8 cellular contexts compared by ENCODE assay signal in genomic region chr5:40682431-40683017, GRCh38. TPM values are rescaled to one million over a fixed set of nuclear protein-coding genes. Genes with fewer than 3 reads are reported as not detected.
A peak's percentile ranks its signal among the peaks of the same experiment; 100 is the strongest.
DNase-seq lines count a peak whose midpoint lies in the region; ATAC-seq and TF ChIP-seq lines count a peak whose summit lies in the region.

No MANE protein-coding gene starts in this region.

- H4K20me1 ChIP-seq in MM.1S (ENCODE audit: insufficient read depth, low read length), result no peaks in the 10 kb centered on the region

- H3K27ac Mint-ChIP-seq in chondrocyte (ENCODE audit: unreplicated experiment) (no peak overlapping the region), naive B cell (peak overlapping the region; percentile 84 to 98 (median 96))

- H3K4me1 ChIP-seq in MM.1S (ENCODE audit: low read length), result peaks cover 9% of the 10 kb centered on the region

- H3K9ac ChIP-seq in MM.1S (ENCODE audit: low read length), result no peak overlapping the region

- H3K79me2 ChIP-seq in MM.1S (ENCODE audit: low read length), result peaks cover 8% of the 10 kb centered on the region

- no peaks in the 10 kb centered on the region for H3K27me3 Mint-ChIP-seq in chondrocyte (ENCODE audit: low read depth)
- H3K27me3 Mint-ChIP-seq in naive B cell, result no peaks in the 10 kb centered on the region

- H3K4me2 ChIP-seq in MM.1S (ENCODE audit: low read depth, low read length), result 0 out of 2 replicates have a peak overlapping the region, but pooled peaks have one; percentile 13

- no peaks in the 10 kb centered on the region for H3K9me3 ChIP-seq in MM.1S (replicated peaks; ENCODE audit: insufficient read depth, low read length)

- peak; percentile 9 for DNase-seq in Ammon's horn (ENCODE audit: low spot score)
- no peak for DNase-seq in MM.1S
- DNase-seq in chondrocyte (ENCODE audit: low spot score), result no peak
- DNase-seq in naive B cell, result no peak
- no peak for DNase-seq in NCI-H2171 (lab: John Stamatoyannopoulos, UW)
- DNase-seq in stimulated activated CD4-positive, alpha-beta T cell treated with anti-CD3 and anti-CD28 coated beads, Interleukin-4, amount 100 ng/mL, for 4 hours, result no peak
- no peak for DNase-seq in GOT3 (lab: John Stamatoyannopoulos, UW)

- H3K4me3 ChIP-seq in MM.1S (ENCODE audit: low read length), result no peak overlapping the region

- peaks cover 80% of the 10 kb centered on the region for H3K4me1 Mint-ChIP-seq in chondrocyte (ENCODE audit: low read depth)
- peaks cover 60 to 70% (median 68%) of the 10 kb centered on the region in 3 donors for H3K4me1 Mint-ChIP-seq in naive B cell

- H3K9me2 ChIP-seq in MM.1S (replicated peaks; ENCODE audit: insufficient read depth, low read length), result no peaks in the 10 kb centered on the region

- H3K27me3 ChIP-seq in MM.1S (replicated peaks; ENCODE audit: insufficient read depth, low read length), result no peaks in the 10 kb centered on the region

- ATAC-seq in naive B cell (ENCODE audit: low read depth in 2 of 2) (no peak), HG02885 (IDR thresholded peaks at IDR 0.05; ENCODE audit: poor library complexity, unreplicated experiment) (no peak)

- H3F3A ChIP-seq in MM.1S (ENCODE audit: insufficient read depth, low read length), result peaks cover 26% of the 10 kb centered on the region

- H3K36me3 Mint-ChIP-seq in chondrocyte (ENCODE audit: low read depth) (peaks cover 2% of the 10 kb centered on the region), naive B cell (no peaks in the 10 kb centered on the region)

- H3K36me3 ChIP-seq in MM.1S (replicated peaks; ENCODE audit: insufficient read depth, low read length), result no peaks in the 10 kb centered on the region

- no peak overlapping the region for H2AFZ ChIP-seq in MM.1S (ENCODE audit: low read length)

- TF ChIP-seq CTCF in MM.1S (IDR thresholded peaks at IDR 0.05; ENCODE audit: low read length), result no peak
- no peak for TF ChIP-seq CTCF in chondrocyte (IDR thresholded peaks at IDR 0.05)

- H3K4me3 Mint-ChIP-seq in chondrocyte (ENCODE audit: unreplicated experiment), result peak overlapping the region; percentile 94
- H3K4me3 Mint-ChIP-seq in naive B cell, result peak overlapping the region; percentile 91 to 100 (median 99)

- no peak overlapping the region for H3K27ac ChIP-seq in MM.1S (ENCODE audit: low read length)

- H3K9me3 Mint-ChIP-seq in chondrocyte (ENCODE audit: low read depth) (no peaks in the 10 kb centered on the region), naive B cell (no peaks in the 10 kb centered on the region)

RNA-seq across cellular contexts. Expression of gene PTGER4, which starts 2.8 kb away (rescaled TPM):
- total RNA-seq in chondrocyte, result 4.3 to 15.4 TPM (median 4.9 TPM) in 3 replicates
- polyA plus RNA-seq in naive B cell (ENCODE audit: low read depth in 6 of 6), result 10 to 100 TPM; 21.4 to 66.3 (median 38.7) TPM
